Comparison of ENCODE assay signal across 10 cellular contexts in genomic region chr10:29849434-29849833, GRCh38.
DNase-seq lines count a peak whose midpoint lies in the region; ATAC-seq and TF ChIP-seq lines count a peak whose summit lies in the region.
"Had no signal": no experiment of that assay in that cellular context is flagged by ENCODE, and none has a peak within 500 bp of the region (broad histone marks: within the 10 kb centered on the region; RNA-seq: fewer than 3 reads in every experiment).

No MANE protein-coding gene starts in this region.

- 35 to 38% methylated on average over 5 of the region's 5 CpGs for WGBS in tibial nerve, 2 donors

- no peaks in the 10 kb centered on the region for H3K36me3 ChIP-seq in tibial nerve

- H3K27ac Mint-ChIP-seq in activated CD4-positive, alpha-beta memory T cell treated with anti-CD3 and anti-CD28 coated beads, Interleukin-2, amount 10 ng/mL, durations not matched to agents 7 days and 5 days, result no peak overlapping the region
- H3K27ac Mint-ChIP-seq: activated CD8-positive, alpha-beta T cell treated with anti-CD3 and anti-CD28 coated beads, Interleukin-2, amount 10 ng/mL, durations not matched to agents 7 days and 5 days had no signal

- CTCF ChIA-PET in activated CD4-positive, alpha-beta memory T cell treated with anti-CD3 and anti-CD28 coated beads, Interleukin-2, amount 10 ng/mL, durations not matched to agents 7 days and 5 days (lab: Charles Lee), result no interaction called here

- H3K27me3 ChIP-seq in tibial nerve, result no peaks in the 10 kb centered on the region

- H3K4me3 ChIP-seq in fibroblast of the aortic adventitia (ENCODE audit: low read depth, low read length) (peak overlapping the region; percentile 53), tibial nerve (no peak overlapping the region)

- H3K36me3 Mint-ChIP-seq in activated CD4-positive, alpha-beta memory T cell treated with anti-CD3 and anti-CD28 coated beads, Interleukin-2, amount 10 ng/mL, durations not matched to agents 7 days and 5 days (ENCODE audit: low read depth), result no peaks in the 10 kb centered on the region

- TF ChIP-seq EP300 in tibial nerve (IDR thresholded peaks at IDR 0.05), result no peak

- POLR2A ChIA-PET in activated CD4-positive, alpha-beta memory T cell treated with anti-CD3 and anti-CD28 coated beads, Interleukin-2, amount 10 ng/mL, durations not matched to agents 7 days and 5 days (lab: Charles Lee), result no interaction called here

- peaks cover 5% of the 10 kb centered on the region for H3K4me1 Mint-ChIP-seq in activated CD4-positive, alpha-beta memory T cell treated with anti-CD3 and anti-CD28 coated beads, Interleukin-2, amount 10 ng/mL, durations not matched to agents 7 days and 5 days

- no peak for TF ChIP-seq CTCF in fibroblast of the aortic adventitia (IDR thresholded peaks at IDR 0.05; ENCODE audit: insufficient read depth, low read length)
- no peak for TF ChIP-seq CTCF in tibial nerve (IDR thresholded peaks at IDR 0.05)

- no peaks in the 10 kb centered on the region for H3K9me3 Mint-ChIP-seq in activated CD4-positive, alpha-beta memory T cell treated with anti-CD3 and anti-CD28 coated beads, Interleukin-2, amount 10 ng/mL, durations not matched to agents 7 days and 5 days

- H3K27me3 Mint-ChIP-seq in activated CD4-positive, alpha-beta memory T cell treated with anti-CD3 and anti-CD28 coated beads, Interleukin-2, amount 10 ng/mL, durations not matched to agents 7 days and 5 days, result peaks cover 10% of the 10 kb centered on the region

- peaks cover 0 to 11% (median 0%) of the 10 kb centered on the region in 4 donors for H3K4me1 ChIP-seq in tibial nerve

- H3K9me3 ChIP-seq in tibial nerve, result peaks cover 0 to 5% (median 0%) of the 10 kb centered on the region in 4 donors

- no peak for TF ChIP-seq POLR2A in tibial nerve (IDR thresholded peaks at IDR 0.05)

- no peak overlapping the region for H3K4me3 Mint-ChIP-seq in activated CD4-positive, alpha-beta memory T cell treated with anti-CD3 and anti-CD28 coated beads, Interleukin-2, amount 10 ng/mL, durations not matched to agents 7 days and 5 days
- H3K4me3 Mint-ChIP-seq: activated CD8-positive, alpha-beta T cell treated with anti-CD3 and anti-CD28 coated beads, Interleukin-2, amount 10 ng/mL, durations not matched to agents 7 days and 5 days had no signal

- H3K27ac ChIP-seq in tibial nerve, result peak overlapping the region in 2 of 4 donors; percentile 14 to 60

- ATAC-seq in GM21717 (IDR thresholded peaks at IDR 0.05; ENCODE audit: unreplicated experiment), result no peak
- ATAC-seq: activated CD8-positive, alpha-beta T cell treated with anti-CD3 and anti-CD28 coated beads, Interleukin-2, amount 10 ng/mL, durations not matched to agents 7 days and 5 days had no signal

- peak; percentile 41 for DNase-seq in DMS53 treated with DMSO at 0.1 percent for 48 hours (lab: John Stamatoyannopoulos, UW; ENCODE audit: unreplicated experiment)
- peak; percentile 21 for DNase-seq in SHP77 treated with DMSO at 0.1 percent for 48 hours (lab: John Stamatoyannopoulos, UW)
- peak; percentile 93 for DNase-seq in fibroblast of the aortic adventitia (ENCODE audit: low read depth)
- peak; percentile 16 for DNase-seq in renal cortical epithelial cell (ENCODE audit: low read depth)
- no peak for DNase-seq in germinal center (ENCODE audit: low spot score)
- DNase-seq in tibial nerve (ENCODE audit: low spot score in 2 of 2), result no peak
- DNase-seq in activated CD4-positive, alpha-beta memory T cell treated with anti-CD3 and anti-CD28 coated beads, Interleukin-2, amount 10 ng/mL, durations not matched to agents 7 days and 5 days, result no peak
- DNase-seq: activated CD8-positive, alpha-beta T cell treated with anti-CD3 and anti-CD28 coated beads, Interleukin-2, amount 10 ng/mL, durations not matched to agents 7 days and 5 days; NCI-H2107 had no signal

Comparison
In these comparisons a context has a peak if more than half of its experiments do, and no peak if none do; other contexts are left out.
1. DNase-seq: peak in DMS53 treated with DMSO at 0.1 percent for 48 hours (single experiment), SHP77 treated with DMSO at 0.1 percent for 48 hours (single experiment), fibroblast of the aortic adventitia (single experiment) and renal cortical epithelial cell (single experiment); none in germinal center (single experiment), tibial nerve (0 of 2) and activated CD4-positive, alpha-beta memory T cell treated with anti-CD3 and anti-CD28 coated beads, Interleukin-2, amount 10 ng/mL, durations not matched to agents 7 days and 5 days (single experiment).